8 cellular contexts compared by ENCODE assay signal in genomic region chr15:85706779-85707518, GRCh38.
A peak's percentile ranks its signal among the peaks of the same experiment; 100 is the strongest.
DNase-seq lines count a peak whose midpoint lies in the region; ATAC-seq lines count a peak whose summit lies in the region.

No MANE protein-coding gene starts in this region.

- peak overlapping the region; percentile 32 for H3K27ac ChIP-seq in SJSA1
- H3K27ac ChIP-seq in caudate nucleus (ENCODE audit: low read depth, low read length): peak overlapping the region; percentile 48
- H3K27ac ChIP-seq in muscle layer of duodenum (ENCODE audit: low read length): peak overlapping the region; percentile 93

- H3K4me3 ChIP-seq in SJSA1 (no peak overlapping the region), muscle layer of duodenum (ENCODE audit: low read depth in 1 of 2, low read length in 2 of 2) (peak overlapping the region; percentile 27 to 37)

- ATAC-seq in GM21447 (IDR thresholded peaks at IDR 0.05; ENCODE audit: unreplicated experiment) (peak; percentile 33), HG03159 (IDR thresholded peaks at IDR 0.05; ENCODE audit: unreplicated experiment) (no peak)

- peaks cover 16% of the 10 kb centered on the region for H3K4me1 ChIP-seq in SJSA1 (replicated peaks)
- H3K4me1 ChIP-seq in muscle layer of duodenum (ENCODE audit: control insufficient read depth in 1 of 2, insufficient read depth in 2 of 2, low read length in 2 of 2): peaks cover 22 to 41% of the 10 kb centered on the region in 2 donors

- H3K27me3 ChIP-seq in SJSA1 (replicated peaks) (no peaks in the 10 kb centered on the region), muscle layer of duodenum (ENCODE audit: low read depth, low read length) (no peaks in the 10 kb centered on the region)

- H3K9me3 ChIP-seq in SJSA1 (replicated peaks): no peaks in the 10 kb centered on the region
- H3K9me3 ChIP-seq in muscle layer of duodenum (ENCODE audit: control insufficient read depth in 1 of 2, low read length in 2 of 2): no peaks in the 10 kb centered on the region

- DNase-seq in AML-193 (lab: John Stamatoyannopoulos, UW) (peak; percentile 17 to 30), SJSA1 (ENCODE audit: low read depth in 1 of 2, low spot score in 2 of 2) (peak in 1 of 2 experiments; percentile 32), caudate nucleus (lab: John Stamatoyannopoulos, UW) (no peak), NCI-H69 (lab: John Stamatoyannopoulos, UW) (no peak), occipital lobe (lab: John Stamatoyannopoulos, UW) (no peak)

- peaks cover 25% of the 10 kb centered on the region for H3K36me3 ChIP-seq in SJSA1
- H3K36me3 ChIP-seq in muscle layer of duodenum (ENCODE audit: control insufficient read depth in 1 of 2, insufficient read depth in 2 of 2, low read length in 2 of 2): peaks cover 10 to 28% of the 10 kb centered on the region in 2 donors

Comparison
In these comparisons a context has a peak if more than half of its experiments do, and no peak if none do; other contexts are left out.
1. DNase-seq: peak in AML-193 (2 of 2); none in caudate nucleus (0 of 61), NCI-H69 (single experiment) and occipital lobe (single experiment).
2. H3K27ac ChIP-seq: peak in every context shown above with its lines; median percentile 93 in muscle layer of duodenum; 48 in caudate nucleus; 32 in SJSA1.